ENCODE assay signal across 9 cellular contexts in genomic region chr1:228938248-228938891, GRCh38.
DNase-seq lines count a peak whose midpoint lies in the region; ATAC-seq and TF ChIP-seq lines count a peak whose summit lies in the region.
"Had no signal": no experiment of that assay in that cellular context is flagged by ENCODE, and none has a peak within 500 bp of the region (broad histone marks: within the 10 kb centered on the region; RNA-seq: fewer than 3 reads in every experiment).

No MANE protein-coding gene starts in this region.

- H3K27me3 ChIP-seq in right cardiac atrium (ENCODE audit: control insufficient read depth, insufficient read depth), result no peaks in the 10 kb centered on the region

- H3K36me3 Mint-ChIP-seq in T-cell, result no peaks in the 10 kb centered on the region
- H3K36me3 Mint-ChIP-seq: memory B cell had no signal

- peaks cover 10% of the 10 kb centered on the region for H3K4me1 ChIP-seq in right cardiac atrium (ENCODE audit: control insufficient read depth, insufficient read depth, low read length)

- peak overlapping the region in 2 of 3 donors; percentile 28 to 60 for H3K4me3 Mint-ChIP-seq in T-cell
- H3K4me3 Mint-ChIP-seq: memory B cell had no signal

- TF ChIP-seq CTCF in GM10266 (IDR thresholded peaks at IDR 0.05; ENCODE audit: control insufficient read depth, insufficient read depth, low read depth, missing control alignments), result no peak

- H3K27ac ChIP-seq in right cardiac atrium (ENCODE audit: low read length), result peak overlapping the region; percentile 90

- WGBS in right cardiac atrium, result 32% methylated on average over 13 of the region's 13 CpGs

- H3K9me3 Mint-ChIP-seq in T-cell, result no peaks in the 10 kb centered on the region
- H3K9me3 Mint-ChIP-seq: memory B cell had no signal

- no peaks in the 10 kb centered on the region for H3K27me3 Mint-ChIP-seq in T-cell

- CTCF ChIA-PET in T-cell (lab: Charles Lee), result no interaction called here

- H3K27ac Mint-ChIP-seq in T-cell, result peak overlapping the region; percentile 57 to 91
- H3K27ac Mint-ChIP-seq: memory B cell had no signal

- no peak overlapping the region for H3K4me3 ChIP-seq in right cardiac atrium (ENCODE audit: low read length)

- DNase-seq in KG1 (lab: John Stamatoyannopoulos, UW) (peak; percentile 71), T-cell (peak in 29 of 34 experiments; percentile 7 to 60 (median 29)), right cardiac atrium (peak in 2 of 3 donors; percentile 30 to 51), GM10266 (ENCODE audit: extremely low spot score) (no peak)
- DNase-seq in stimulated activated CD8-positive, alpha-beta memory T cell treated with anti-CD3 and anti-CD28 coated beads, Interleukin-12 subunit alpha, Interleukin-12 subunit beta, amount 100 ng/mL, for 1 hour (ENCODE audit: low read depth), result peak; percentile 2
- DNase-seq in effector CD4-positive, alpha-beta T cell, result no peak
- no peak for DNase-seq in stimulated activated CD4-positive, alpha-beta T cell treated with anti-CD3 and anti-CD28 coated beads, Interleukin-12 subunit alpha, Interleukin-12 subunit beta, amount 100 ng/mL, for 4 hours

- intact Hi-C loops in right cardiac atrium (cut with DNase I), result no loop called here

- peaks cover 40 to 44% (median 41%) of the 10 kb centered on the region in 3 donors for H3K4me1 Mint-ChIP-seq in T-cell
- H3K4me1 Mint-ChIP-seq: memory B cell had no signal

- POLR2A ChIA-PET in T-cell (lab: Charles Lee), result no interaction called here

- ATAC-seq in T-cell (replicated peaks in 1 of 4), result peak; percentile 91 to 98 (median 96)
- peak; percentile 77 to 85 for ATAC-seq in right cardiac atrium
- ATAC-seq in HG03045 (IDR thresholded peaks at IDR 0.05; ENCODE audit: unreplicated experiment), result no peak

- no peaks in the 10 kb centered on the region for H3K9me3 ChIP-seq in right cardiac atrium (ENCODE audit: control insufficient read depth, low read length)

Comparison
In these comparisons a context has a peak if more than half of its experiments do, and no peak if none do; other contexts are left out.
1. DNase-seq: peak in KG1 (single experiment), T-cell (29 of 34), right cardiac atrium (2 of 3) and stimulated activated CD8-positive, alpha-beta memory T cell treated with anti-CD3 and anti-CD28 coated beads, Interleukin-12 subunit alpha, Interleukin-12 subunit beta, amount 100 ng/mL, for 1 hour (single experiment); none in effector CD4-positive, alpha-beta T cell (single experiment), stimulated activated CD4-positive, alpha-beta T cell treated with anti-CD3 and anti-CD28 coated beads, Interleukin-12 subunit alpha, Interleukin-12 subunit beta, amount 100 ng/mL, for 4 hours (single experiment) and GM10266 (single experiment).